In the genomic region with DNA sequence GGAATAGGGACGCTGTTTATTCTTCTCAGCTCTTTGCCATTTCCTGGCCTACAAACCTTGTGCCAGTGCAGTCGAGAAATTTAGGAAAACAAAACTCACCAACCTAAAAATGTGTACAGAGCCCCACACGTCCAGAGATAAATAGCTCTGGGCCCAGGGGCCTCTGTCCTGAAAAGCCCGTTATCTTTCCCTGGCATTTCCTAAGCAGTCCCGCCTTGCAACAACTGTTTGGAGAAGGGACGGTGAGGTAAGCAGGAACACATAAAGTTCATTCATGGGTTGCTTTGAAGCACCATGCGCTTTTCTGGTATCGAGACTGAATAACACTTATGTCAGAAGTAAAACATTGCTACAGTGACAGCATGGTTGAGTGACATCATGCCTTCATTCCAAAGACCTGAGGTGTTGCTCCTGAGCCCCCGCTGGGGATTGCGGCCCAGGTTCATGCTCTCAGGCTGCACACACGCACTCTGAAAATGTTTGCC, we compare ENCODE assay signal across 13 cellular contexts.
DNase-seq lines count a peak whose midpoint lies in the region; ATAC-seq and TF ChIP-seq lines count a peak whose summit lies in the region.
"Had no signal": no experiment of that assay in that cellular context is flagged by ENCODE, and none has a peak within 500 bp of the region (broad histone marks: within the 10 kb centered on the region; RNA-seq: fewer than 3 reads in every experiment).

No MANE protein-coding gene starts in this region.

- in situ Hi-C loops in mammary epithelial cell (cut with MboI; ENCODE audit: low sequenced_read_pairs in 2 of 2): no loop called here

- no peaks in the 10 kb centered on the region for H3K27me3 Mint-ChIP-seq in Caco-2 (ENCODE audit: insufficient read depth, unreplicated experiment)

- ATAC-seq in psoas muscle: no peak
- ATAC-seq in HG03095 (IDR thresholded peaks at IDR 0.05; ENCODE audit: unreplicated experiment): no peak

- BruUV-seq in Caco-2 (replicated peaks; lab: Mats Ljungman, UMichigan): no TSS peak
- BruUV-seq in mammary epithelial cell (replicated peaks; lab: Mats Ljungman, UMichigan): no TSS peak

- H3K36me3 Mint-ChIP-seq in Caco-2 (ENCODE audit: insufficient read depth, unreplicated experiment): peaks cover 19% of the 10 kb centered on the region

- H3K9ac ChIP-seq in MM.1S (ENCODE audit: low read length) (no peak overlapping the region), mammary epithelial cell (ENCODE audit: insufficient read depth, low read length) (no peak overlapping the region)

- intact Hi-C loops in Caco-2 (cut with micrococcal nuclease; ENCODE audit: unreplicated experiment): no loop called here
- intact Hi-C loops in ascending aorta (cut with DNase I): loop anchor here (5.0 kb wide), 1 partner anchor 113 kb away; no protein-coding TSS in a partner anchor
- intact Hi-C loops in cardiac septum (cut with DNase I): no loop called here
- intact Hi-C loops in psoas muscle (cut with DNase I): no loop called here
- intact Hi-C loops in mammary epithelial cell (cut with micrococcal nuclease): no loop called here

- TF ChIP-seq CTCF in Caco-2 (IDR thresholded peaks at IDR 0.05; ENCODE audit: insufficient read depth in 1 of 2, low read depth in 1 of 2, low read length in 1 of 2, severe bottlenecking in 1 of 2, unreplicated experiment in 1 of 2) (no peak), ascending aorta (IDR thresholded peaks at IDR 0.05) (no peak), psoas muscle (IDR thresholded peaks at IDR 0.05) (no peak), MM.1S (IDR thresholded peaks at IDR 0.05; ENCODE audit: low read length) (no peak), mammary epithelial cell (conservative IDR thresholded peaks at IDR 0.05 in 1 of 2, IDR thresholded peaks at IDR 0.05 in 1 of 2; ENCODE audit: extremely low read depth in 1 of 2, insufficient read depth in 1 of 2, low read depth in 1 of 2, low read length in 2 of 2) (no peak)

- no peaks in the 10 kb centered on the region for H3F3A ChIP-seq in MM.1S (ENCODE audit: insufficient read depth, low read length)

- H3K9me3 Mint-ChIP-seq in Caco-2 (ENCODE audit: unreplicated experiment): peaks cover 40% of the 10 kb centered on the region

- dilution Hi-C loops in mammary epithelial cell (cut with HindIII; ENCODE audit: low sequenced_read_pairs): no loop called here

- H3K79me2 ChIP-seq in MM.1S (ENCODE audit: low read length) (no peaks in the 10 kb centered on the region), mammary epithelial cell (ENCODE audit: insufficient read depth, low read length) (no peaks in the 10 kb centered on the region)

- H3K4me2 ChIP-seq in MM.1S (ENCODE audit: low read depth, low read length) (no peak overlapping the region), mammary epithelial cell (ENCODE audit: insufficient read depth, low read depth, low read length) (no peak overlapping the region)

- H3K4me1 Mint-ChIP-seq in Caco-2 (ENCODE audit: low read depth, unreplicated experiment): no peaks in the 10 kb centered on the region

- H3K9me2 ChIP-seq in MM.1S (replicated peaks; ENCODE audit: insufficient read depth, low read length): no peaks in the 10 kb centered on the region

- H3K4me3 Mint-ChIP-seq in Caco-2 (ENCODE audit: unreplicated experiment): no peak overlapping the region

- H2AFZ ChIP-seq in MM.1S (ENCODE audit: low read length) (no peak overlapping the region), mammary epithelial cell (ENCODE audit: low read depth, low read length) (no peak overlapping the region)

- H3K27me3 ChIP-seq in Caco-2 (replicated peaks; ENCODE audit: control insufficient read depth, insufficient read depth, low read length) (no peaks in the 10 kb centered on the region), ascending aorta (no peaks in the 10 kb centered on the region), psoas muscle (ENCODE audit: insufficient read depth in 3 of 3, low read length in 2 of 3) (no peaks in the 10 kb centered on the region), MM.1S (replicated peaks; ENCODE audit: insufficient read depth, low read length) (no peaks in the 10 kb centered on the region), mammary epithelial cell (ENCODE audit: insufficient read depth, low read length) (no peaks in the 10 kb centered on the region)

- peak overlapping the region; percentile 72 for H3K27ac Mint-ChIP-seq in Caco-2 (ENCODE audit: unreplicated experiment)

- POLR2A ChIA-PET in Caco-2 (lab: Charles Lee): no interaction called here

- H3K27ac ChIP-seq in ascending aorta (peak overlapping the region; percentile 84 to 88), psoas muscle (peak overlapping the region; percentile 68), MM.1S (ENCODE audit: low read length) (no peak overlapping the region), mammary epithelial cell (ENCODE audit: insufficient read depth, low read depth, low read length) (no peak overlapping the region)

- H3K9me3 ChIP-seq in Caco-2: peaks cover 55% of the 10 kb centered on the region
- H3K9me3 ChIP-seq in ascending aorta: no peaks in the 10 kb centered on the region
- H3K9me3 ChIP-seq in psoas muscle: no peaks in the 10 kb centered on the region
- H3K9me3 ChIP-seq in MM.1S (replicated peaks; ENCODE audit: insufficient read depth, low read length): no peaks in the 10 kb centered on the region
- H3K9me3 ChIP-seq in mammary epithelial cell (replicated peaks; ENCODE audit: insufficient read depth, low read length): no peaks in the 10 kb centered on the region

- H4K20me1 ChIP-seq in MM.1S (ENCODE audit: insufficient read depth, low read length) (no peaks in the 10 kb centered on the region), mammary epithelial cell (ENCODE audit: insufficient read depth, low read length) (no peaks in the 10 kb centered on the region)

- DNase-seq in Caco-2 (no peak), ascending aorta (ENCODE audit: low spot score in 2 of 2) (peak; percentile 36 to 73), cardiac septum (ENCODE audit: low spot score) (peak; percentile 56), psoas muscle (no peak), MM.1S (no peak), mammary epithelial cell (no peak), germinal center (ENCODE audit: low spot score) (no peak)
- DNase-seq: activated T-cell treated with anti-CD3 and anti-CD28 coated beads, Interleukin-2, amount 50 U/mL, for 1 hour; caudate nucleus; glutamatergic neuron; NCI-H1105; stimulated activated CD4-positive, alpha-beta T cell treated with anti-CD3 and anti-CD28 coated beads, Interleukin-2, amount 100 ng/mL, for 24 hours had no signal

- WGBS in psoas muscle, 3 donors: 67 to 75% (median 69%) methylated on average over 11 of the region's 11 CpGs
- WGBS in mammary epithelial cell (ENCODE audit: low coverage, missing lambda C conversion rate): 81% methylated on average over 6 of the region's 11 CpGs

- H3K36me3 ChIP-seq in Caco-2 (ENCODE audit: control insufficient read depth, insufficient read depth, low read length): no peaks in the 10 kb centered on the region; the same call in 1 of the 2 replicates
- no peaks in the 10 kb centered on the region for H3K36me3 ChIP-seq in ascending aorta
- H3K36me3 ChIP-seq in psoas muscle (ENCODE audit: insufficient read depth in 1 of 2, low read depth in 1 of 2): no peaks in the 10 kb centered on the region
- no peaks in the 10 kb centered on the region for H3K36me3 ChIP-seq in MM.1S (replicated peaks; ENCODE audit: insufficient read depth, low read length)
- no peaks in the 10 kb centered on the region for H3K36me3 ChIP-seq in mammary epithelial cell (ENCODE audit: insufficient read depth, low read length)

- peaks cover 24% of the 10 kb centered on the region for H3K4me1 ChIP-seq in Caco-2
- H3K4me1 ChIP-seq in ascending aorta: peaks cover 6 to 11% of the 10 kb centered on the region in 2 donors
- H3K4me1 ChIP-seq in psoas muscle: no peaks in the 10 kb centered on the region
- no peaks in the 10 kb centered on the region for H3K4me1 ChIP-seq in MM.1S (ENCODE audit: low read length)
- H3K4me1 ChIP-seq in mammary epithelial cell (ENCODE audit: insufficient read depth, low read length): no peaks in the 10 kb centered on the region

- CTCF ChIA-PET in Caco-2 (lab: Charles Lee) (no interaction called here), mammary epithelial cell (lab: Charles Lee; ENCODE audit: low non-redundant PET) (interaction anchor here (0.6 kb wide), 1 partner anchor 618 kb away, joined by 4 read pairs; no protein-coding TSS in a partner anchor)

- H3K4me3 ChIP-seq in Caco-2 (ENCODE audit: low read depth, low read length): no peak overlapping the region
- H3K4me3 ChIP-seq in ascending aorta: no peak overlapping the region
- no peak overlapping the region for H3K4me3 ChIP-seq in psoas muscle
- H3K4me3 ChIP-seq in MM.1S (ENCODE audit: low read length): no peak overlapping the region
- no peak overlapping the region for H3K4me3 ChIP-seq in mammary epithelial cell (replicated peaks in 1 of 3; ENCODE audit: insufficient read depth in 1 of 3, low read depth in 2 of 3, low read length in 3 of 3)

Comparison
In these comparisons a context has a peak if more than half of its experiments do, and no peak if none do; other contexts are left out.
1. DNase-seq: peak in ascending aorta (2 of 2) and cardiac septum (single experiment); none in Caco-2 (0 of 2), psoas muscle (0 of 2), MM.1S (single experiment), mammary epithelial cell (single experiment) and germinal center (single experiment).
2. H3K27ac ChIP-seq: peak in ascending aorta (2 of 2) and psoas muscle (single experiment); none in MM.1S (single experiment) and mammary epithelial cell (single experiment).